1 cellular context compared by ENCODE assay signal in the genomic region with DNA sequence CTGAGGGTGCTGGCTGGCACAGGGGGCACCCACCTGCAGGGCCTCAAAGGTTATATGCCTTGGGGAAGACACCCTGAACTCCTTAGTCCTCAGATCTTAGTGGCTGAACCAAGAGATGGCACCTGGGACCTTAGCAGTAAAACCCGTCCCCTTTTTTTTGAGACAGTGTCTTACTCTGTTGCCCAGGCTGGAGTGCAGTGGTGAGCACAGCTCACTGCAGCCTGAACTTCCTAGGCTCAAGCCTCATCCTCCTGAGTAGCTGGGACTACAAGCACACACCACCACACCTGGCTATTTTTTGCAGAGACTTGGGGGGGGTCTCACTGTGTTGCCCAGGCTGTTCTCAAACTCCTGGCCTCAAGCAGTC.
TF ChIP-seq lines count a peak whose summit lies in the region.

No MANE protein-coding gene starts in this region.

TF ChIP-seq in H1, 55 proteins besides CTCF, POLR2A, EP300 and RAD21 (continued from another document):
- TF ChIP-seq CBX8 (IDR thresholded peaks at IDR 0.05; ENCODE audit: borderline replicate concordance, low read depth, low read length), result no peak
- TF ChIP-seq MAFK (IDR thresholded peaks at IDR 0.05; ENCODE audit: low read depth, low read length), result no peak
- no peak for TF ChIP-seq BCL11A (IDR thresholded peaks at IDR 0.05; ENCODE audit: low read depth in 2 of 2, low read length in 2 of 2)
- no peak for TF ChIP-seq NRF1 (IDR thresholded peaks at IDR 0.05; ENCODE audit: low read depth, low read length)
- TF ChIP-seq KDM4A (IDR thresholded peaks at IDR 0.05; ENCODE audit: low read depth, low read length, severe bottlenecking), result no peak
- TF ChIP-seq SIRT6 (IDR thresholded peaks at IDR 0.05; ENCODE audit: low read length), result no peak
- TF ChIP-seq SP1 (IDR thresholded peaks at IDR 0.05; ENCODE audit: low read depth, low read length), result no peak
- no peak for TF ChIP-seq TAF1 (IDR thresholded peaks at IDR 0.05; ENCODE audit: low read depth, low read length)
